28 cellular contexts compared by ENCODE assay signal in genomic region chr1:97925161-97925560, GRCh38. TPM values are rescaled to one million over a fixed set of nuclear protein-coding genes. Genes with fewer than 3 reads are reported as not detected.
DNase-seq lines count a peak whose midpoint lies in the region; ATAC-seq and TF ChIP-seq lines count a peak whose summit lies in the region.
"Had no signal": no experiment of that assay in that cellular context is flagged by ENCODE, and none has a peak within 500 bp of the region (broad histone marks: within the 10 kb centered on the region; RNA-seq: fewer than 3 reads in every experiment).

No MANE protein-coding gene starts in this region.

- no peaks in the 10 kb centered on the region for H3K27me3 ChIP-seq in BE2C
- H3K27me3 ChIP-seq: cardiac muscle cell, transverse colon had no signal

- peaks cover 10% of the 10 kb centered on the region for H3K4me1 ChIP-seq in BE2C

- no peaks in the 10 kb centered on the region for H3K36me3 Mint-ChIP-seq in natural killer cell treated with Interleukin-12 subunit alpha and Interleukin-12 subunit beta and Interleukin-15 and Interleukin-18, amount 100 ng/mL, for 72 hours
- no peaks in the 10 kb centered on the region for H3K36me3 Mint-ChIP-seq in natural killer cell
- H3K36me3 Mint-ChIP-seq: activated naive CD4-positive, alpha-beta T cell treated with anti-CD3 and anti-CD28 coated beads, Interleukin-2, amount 50 U/mL, for 72 hours; naive thymus-derived CD8-positive, alpha-beta T cell had no signal

- no peaks in the 10 kb centered on the region for H3K27me3 Mint-ChIP-seq in natural killer cell treated with Interleukin-12 subunit alpha and Interleukin-12 subunit beta and Interleukin-15 and Interleukin-18, amount 100 ng/mL, for 72 hours
- H3K27me3 Mint-ChIP-seq in natural killer cell (ENCODE audit: low read depth in 2 of 2): no peaks in the 10 kb centered on the region
- H3K27me3 Mint-ChIP-seq: CD8-positive, alpha-beta memory T cell; naive thymus-derived CD8-positive, alpha-beta T cell had no signal

- H3K27ac Mint-ChIP-seq in natural killer cell treated with Interleukin-12 subunit alpha and Interleukin-12 subunit beta and Interleukin-15 and Interleukin-18, amount 100 ng/mL, for 72 hours: peak overlapping the region in 1 of 2 donors; percentile 12
- H3K27ac Mint-ChIP-seq in natural killer cell: no peak overlapping the region
- H3K27ac Mint-ChIP-seq: activated CD8-positive, alpha-beta T cell treated with anti-CD3 and anti-CD28 coated beads, Interleukin-2, amount 10 ng/mL, durations not matched to agents 7 days and 5 days; activated naive CD4-positive, alpha-beta T cell treated with anti-CD3 and anti-CD28 coated beads, Interleukin-2, amount 50 U/mL, for 72 hours; HFFc6 had no signal

- H3K4me1 Mint-ChIP-seq in natural killer cell treated with Interleukin-12 subunit alpha and Interleukin-12 subunit beta and Interleukin-15 and Interleukin-18, amount 100 ng/mL, for 72 hours (ENCODE audit: low read depth in 2 of 2): peaks cover 18 to 28% of the 10 kb centered on the region in 2 donors
- peaks cover 13 to 17% of the 10 kb centered on the region in 2 donors for H3K4me1 Mint-ChIP-seq in natural killer cell

- DNase-seq in natural killer cell treated with Interleukin-12 subunit alpha and Interleukin-12 subunit beta and Interleukin-15 and Interleukin-18, amount 100 ng/mL, for 72 hours (ENCODE audit: low spot score): no peak
- DNase-seq in natural killer cell (no peak), NCI-H524 treated with DMSO at 0.1 percent for 48 hours (lab: John Stamatoyannopoulos, UW) (peak; percentile 72), iPS-NIHi7 (ENCODE audit: extremely low spot score) (peak; percentile 15), BE2C (no peak), SHP77 treated with DMSO at 0.1 percent for 48 hours (lab: John Stamatoyannopoulos, UW) (no peak)
- DNase-seq: activated CD8-positive, alpha-beta T cell treated with anti-CD3 and anti-CD28 coated beads, Interleukin-2, amount 10 ng/mL, durations not matched to agents 7 days and 5 days; activated T-cell treated with anti-CD3 and anti-CD28 coated beads for 4 hours; CD8-positive, alpha-beta memory T cell; DMS153; foreskin fibroblast; HFFc6; naive thymus-derived CD8-positive, alpha-beta T cell; NCI-H146; NCI-H2227 treated with DMSO at 0.1 percent for 48 hours; NCI-H748 treated with DMSO at 0.1 percent for 48 hours; SK-N-SH; stimulated activated CD4-positive, alpha-beta T cell treated with anti-CD3 and anti-CD28 coated beads, Interleukin-1b, Interleukin-23, amount 100 ng/mL, for 48 hours; stimulated activated CD8-positive, alpha-beta memory T cell treated with anti-CD3 and anti-CD28 coated beads, Interleukin-4, amount 100 ng/mL, for 48 hours; T-helper 2 cell; transverse colon had no signal

- H3K36me3 ChIP-seq in BE2C: no peaks in the 10 kb centered on the region
- H3K36me3 ChIP-seq: cardiac muscle cell, transverse colon had no signal

- intact Hi-C loops in natural killer cell (cut with micrococcal nuclease): no loop called here

- peaks cover 3% of the 10 kb centered on the region for H3K9me3 Mint-ChIP-seq in natural killer cell treated with Interleukin-12 subunit alpha and Interleukin-12 subunit beta and Interleukin-15 and Interleukin-18, amount 100 ng/mL, for 72 hours
- H3K9me3 Mint-ChIP-seq in natural killer cell: no peaks in the 10 kb centered on the region
- H3K9me3 Mint-ChIP-seq: CD8-positive, alpha-beta memory T cell; HFFc6; naive thymus-derived CD8-positive, alpha-beta T cell had no signal

- ATAC-seq in natural killer cell treated with Interleukin-12 subunit alpha and Interleukin-12 subunit beta and Interleukin-15 and Interleukin-18, amount 100 ng/mL, for 72 hours: no peak
- ATAC-seq in natural killer cell (no peak), HG02981 (IDR thresholded peaks at IDR 0.05; ENCODE audit: unreplicated experiment) (no peak), GM18511 (IDR thresholded peaks at IDR 0.05; ENCODE audit: unreplicated experiment) (no peak)
- ATAC-seq: activated CD8-positive, alpha-beta T cell treated with anti-CD3 and anti-CD28 coated beads, Interleukin-2, amount 10 ng/mL, durations not matched to agents 7 days and 5 days; activated naive CD4-positive, alpha-beta T cell treated with anti-CD3 and anti-CD28 coated beads, Interleukin-2, amount 50 U/mL, for 72 hours; esophagus mucosa; left lobe of liver; naive thymus-derived CD8-positive, alpha-beta T cell had no signal

- no peaks in the 10 kb centered on the region; the same call in 1 of the 2 replicates for H3K9me3 ChIP-seq in BE2C
- H3K9me3 ChIP-seq: SK-N-SH, transverse colon had no signal

- H3K4me3 Mint-ChIP-seq in natural killer cell treated with Interleukin-12 subunit alpha and Interleukin-12 subunit beta and Interleukin-15 and Interleukin-18, amount 100 ng/mL, for 72 hours: peak overlapping the region; percentile 26
- no peak overlapping the region for H3K4me3 Mint-ChIP-seq in natural killer cell
- H3K4me3 Mint-ChIP-seq: activated CD8-positive, alpha-beta T cell treated with anti-CD3 and anti-CD28 coated beads, Interleukin-2, amount 10 ng/mL, durations not matched to agents 7 days and 5 days; HFFc6; naive thymus-derived CD8-positive, alpha-beta T cell had no signal

- TF ChIP-seq CTCF in natural killer cell (IDR thresholded peaks at IDR 0.05): no peak
- TF ChIP-seq CTCF in BE2C (IDR thresholded peaks at IDR 0.05; ENCODE audit: low read depth, low read length): no peak

- no peak overlapping the region for H3K4me3 ChIP-seq in BE2C (ENCODE audit: low read depth, low read length)
- H3K4me3 ChIP-seq: cardiac muscle cell, coronary artery, transverse colon had no signal

RNA-seq across cellular contexts. Expression of gene DPYD, which starts 4.3 kb away (rescaled TPM):
- total RNA-seq in natural killer cell treated with Interleukin-12 subunit alpha and Interleukin-12 subunit beta and Interleukin-15 and Interleukin-18, amount 100 ng/mL, for 72 hours: 10 to 100 TPM; 33.9 to 34.8 TPM
- total RNA-seq in natural killer cell: 10 to 100 TPM; 56.6 to 66.7 (median 56.9) TPM
- 9.9 TPM for polyA plus RNA-seq in BE2C (2012; ENCODE audit: insufficient read depth, insufficient read length, low read depth)

Comparison
In these comparisons a context has a peak if more than half of its experiments do, and no peak if none do; other contexts are left out.
1. DNase-seq: peak in NCI-H524 treated with DMSO at 0.1 percent for 48 hours (single experiment) and iPS-NIHi7 (single experiment); none in natural killer cell treated with Interleukin-12 subunit alpha and Interleukin-12 subunit beta and Interleukin-15 and Interleukin-18, amount 100 ng/mL, for 72 hours (single experiment), natural killer cell (single experiment), BE2C (single experiment) and SHP77 treated with DMSO at 0.1 percent for 48 hours (single experiment).